In genomic region chrX:25012793-25013592, GRCh38 we compare ENCODE assay signal across 10 cellular contexts. TPM values are rescaled to one million over a fixed set of nuclear protein-coding genes. Genes with fewer than 3 reads are reported as not detected.
DNase-seq lines count a peak whose midpoint lies in the region; ATAC-seq and TF ChIP-seq lines count a peak whose summit lies in the region.
"Had no signal": no experiment of that assay in that cellular context is flagged by ENCODE, and none has a peak within 500 bp of the region (broad histone marks: within the 10 kb centered on the region; RNA-seq: fewer than 3 reads in every experiment).

No MANE protein-coding gene starts in this region.

- intact Hi-C loops in CD8-positive, alpha-beta T cell (cut with DNase I, micrococcal nuclease): no loop called here
- intact Hi-C loops in natural killer cell (cut with micrococcal nuclease): no loop called here

- CTCF ChIA-PET in CD8-positive, alpha-beta T cell (lab: Charles Lee): no interaction called here

- no peak overlapping the region for H3K27ac ChIP-seq in CD8-positive, alpha-beta T cell (ENCODE audit: low read depth, low read length)

- H3K9me3 Mint-ChIP-seq in CD8-positive, alpha-beta T cell: no peaks in the 10 kb centered on the region
- H3K9me3 Mint-ChIP-seq in activated naive CD8-positive, alpha-beta T cell treated with anti-CD3 and anti-CD28 coated beads for 36 hours: no peaks in the 10 kb centered on the region
- H3K9me3 Mint-ChIP-seq in natural killer cell: no peaks in the 10 kb centered on the region

- POLR2A ChIA-PET in CD8-positive, alpha-beta T cell (lab: Charles Lee): no interaction called here

- ATAC-seq in CD8-positive, alpha-beta T cell: no peak
- ATAC-seq in HG02678 (IDR thresholded peaks at IDR 0.05; ENCODE audit: unreplicated experiment): peak; percentile 25
- ATAC-seq in natural killer cell: peak in 2 of 3 donors; percentile 46 to 55

- H3K27ac Mint-ChIP-seq in CD8-positive, alpha-beta T cell: no peak overlapping the region
- no peak overlapping the region for H3K27ac Mint-ChIP-seq in activated naive CD8-positive, alpha-beta T cell treated with anti-CD3 and anti-CD28 coated beads for 36 hours
- no peak overlapping the region for H3K27ac Mint-ChIP-seq in natural killer cell

- no peak for DNase-seq in CD8-positive, alpha-beta T cell
- no peak for DNase-seq in activated naive CD8-positive, alpha-beta T cell treated with anti-CD3 and anti-CD28 coated beads for 36 hours
- DNase-seq in natural killer cell: no peak
- DNase-seq in DMS79 treated with DMSO at 0.1 percent for 48 hours (lab: John Stamatoyannopoulos, UW): no peak
- no peak for DNase-seq in pons (ENCODE audit: low spot score)
- DNase-seq in cerebellum (ENCODE audit: low spot score): no peak
- DNase-seq in kidney glomerular epithelial cell (lab: John Stamatoyannopoulos, UW): no peak

- H3K36me3 ChIP-seq in CD8-positive, alpha-beta T cell (ENCODE audit: insufficient read depth, low read length): no peaks in the 10 kb centered on the region

- H3K4me1 Mint-ChIP-seq in CD8-positive, alpha-beta T cell (ENCODE audit: low read depth): peaks cover 11% of the 10 kb centered on the region
- peaks cover 6% of the 10 kb centered on the region for H3K4me1 Mint-ChIP-seq in activated naive CD8-positive, alpha-beta T cell treated with anti-CD3 and anti-CD28 coated beads for 36 hours
- peaks cover 4 to 22% of the 10 kb centered on the region in 2 donors for H3K4me1 Mint-ChIP-seq in natural killer cell

- no peaks in the 10 kb centered on the region for H3K27me3 ChIP-seq in CD8-positive, alpha-beta T cell (ENCODE audit: insufficient read depth, low read length)

- no peak for TF ChIP-seq CTCF in CD8-positive, alpha-beta T cell (IDR thresholded peaks at IDR 0.05)
- no peak for TF ChIP-seq CTCF in natural killer cell (IDR thresholded peaks at IDR 0.05)

- peaks cover 41% of the 10 kb centered on the region for H3K27me3 Mint-ChIP-seq in CD8-positive, alpha-beta T cell (ENCODE audit: low read depth)
- H3K27me3 Mint-ChIP-seq in activated naive CD8-positive, alpha-beta T cell treated with anti-CD3 and anti-CD28 coated beads for 36 hours: peaks cover 85% of the 10 kb centered on the region
- H3K27me3 Mint-ChIP-seq in natural killer cell (ENCODE audit: low read depth in 2 of 2): peaks cover 38 to 58% of the 10 kb centered on the region in 2 donors

- H3K4me1 ChIP-seq in CD8-positive, alpha-beta T cell (ENCODE audit: insufficient read depth, low read length): no peaks in the 10 kb centered on the region

- peak overlapping the region; percentile 69 for H3K4me3 Mint-ChIP-seq in CD8-positive, alpha-beta T cell
- H3K4me3 Mint-ChIP-seq in activated naive CD8-positive, alpha-beta T cell treated with anti-CD3 and anti-CD28 coated beads for 36 hours: peak overlapping the region; percentile 50
- peak overlapping the region; percentile 89 for H3K4me3 Mint-ChIP-seq in natural killer cell

- H3K36me3 Mint-ChIP-seq in CD8-positive, alpha-beta T cell: no peaks in the 10 kb centered on the region
- H3K36me3 Mint-ChIP-seq in activated naive CD8-positive, alpha-beta T cell treated with anti-CD3 and anti-CD28 coated beads for 36 hours: peaks cover 2% of the 10 kb centered on the region
- no peaks in the 10 kb centered on the region for H3K36me3 Mint-ChIP-seq in natural killer cell

- H3K9me3 ChIP-seq in CD8-positive, alpha-beta T cell (ENCODE audit: low read length): no peaks in the 10 kb centered on the region

- H3K4me3 ChIP-seq in CD8-positive, alpha-beta T cell (ENCODE audit: low read depth, low read length): no peak overlapping the region

RNA-seq across cellular contexts. Expression of gene ARX, which starts 2.8 kb away (rescaled TPM):
- not detected for total RNA-seq in CD8-positive, alpha-beta T cell
- not detected for total RNA-seq in activated naive CD8-positive, alpha-beta T cell treated with anti-CD3 and anti-CD28 coated beads for 36 hours
- not detected for total RNA-seq in natural killer cell
- total RNA-seq in cerebellum: not detected
- total RNA-seq: glomerular endothelial cell; T-helper 1 cell treated with Interleukin-12 subunit alpha and Interleukin-12 subunit beta and Interleukin-4 antibody, amounts not matched to agents 30 ng/mL and 1 ng/mL, for 36 hours had no signal
